In the genomic region with DNA sequence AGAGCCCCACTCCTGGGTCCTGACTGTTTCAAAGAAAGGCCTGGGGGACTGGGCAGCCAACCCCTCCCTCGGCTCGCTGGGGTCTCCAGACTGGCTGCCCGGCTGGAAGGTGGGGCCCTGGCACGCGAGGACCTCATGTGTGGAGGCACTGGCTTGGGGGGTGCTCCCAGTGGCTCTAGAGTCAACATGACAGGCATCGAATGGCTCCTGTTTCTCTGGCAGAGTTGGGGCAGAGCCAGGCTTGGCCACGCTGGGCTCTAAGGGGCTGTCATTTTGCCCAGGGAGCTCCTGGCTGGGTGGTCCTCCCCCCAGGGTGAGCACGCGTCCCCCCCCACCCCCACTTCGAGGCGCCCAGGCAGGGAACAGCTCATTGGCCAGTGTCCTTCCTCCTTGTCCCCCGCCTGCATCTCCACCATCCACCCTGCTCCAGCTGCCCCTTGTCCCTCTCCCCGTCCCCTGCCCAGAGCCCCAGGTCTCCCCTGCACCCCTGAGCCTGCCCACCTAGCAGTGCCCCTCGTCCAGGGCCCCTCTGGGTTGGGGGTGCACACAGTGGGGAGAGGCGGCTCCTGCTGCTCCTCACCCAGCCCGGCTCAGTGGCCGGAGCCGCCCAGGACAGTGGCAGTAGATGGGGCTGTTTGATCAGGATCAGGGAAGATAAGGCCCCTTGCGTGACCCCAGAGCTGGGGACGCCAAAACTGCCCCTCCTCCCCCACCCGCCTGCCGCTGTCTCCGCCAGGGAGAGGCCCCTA, we compare ENCODE assay signal across 1 cellular context.
TF ChIP-seq lines count a peak whose summit lies in the region.

No MANE protein-coding gene starts in this region.

TF ChIP-seq in HepG2, 621 proteins besides CTCF, POLR2A, EP300 and RAD21 (continued from another document and continues in another):
- TF ChIP-seq, protein P1, sequence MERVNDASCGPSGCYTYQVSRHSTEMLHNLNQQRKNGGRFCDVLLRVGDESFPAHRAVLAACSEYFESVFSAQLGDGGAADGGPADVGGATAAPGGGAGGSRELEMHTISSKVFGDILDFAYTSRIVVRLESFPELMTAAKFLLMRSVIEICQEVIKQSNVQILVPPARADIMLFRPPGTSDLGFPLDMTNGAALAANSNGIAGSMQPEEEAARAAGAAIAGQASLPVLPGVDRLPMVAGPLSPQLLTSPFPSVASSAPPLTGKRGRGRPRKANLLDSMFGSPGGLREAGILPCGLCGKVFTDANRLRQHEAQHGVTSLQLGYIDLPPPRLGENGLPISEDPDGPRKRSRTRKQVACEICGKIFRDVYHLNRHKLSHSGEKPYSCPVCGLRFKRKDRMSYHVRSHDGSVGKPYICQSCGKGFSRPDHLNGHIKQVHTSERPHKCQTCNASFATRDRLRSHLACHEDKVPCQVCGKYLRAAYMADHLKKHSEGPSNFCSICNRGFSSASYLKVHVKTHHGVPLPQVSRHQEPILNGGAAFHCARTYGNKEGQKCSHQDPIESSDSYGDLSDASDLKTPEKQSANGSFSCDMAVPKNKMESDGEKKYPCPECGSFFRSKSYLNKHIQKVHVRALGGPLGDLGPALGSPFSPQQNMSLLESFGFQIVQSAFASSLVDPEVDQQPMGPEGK (CRISPR knock-in tag; IDR thresholded peaks at IDR 0.05), result peak; percentile 46; the same call in 1 of the 2 replicates
- TF ChIP-seq ZNF138 (CRISPR knock-in tag; IDR thresholded peaks at IDR 0.05; ENCODE audit: low read depth) (no peak), SALL2 (CRISPR knock-in tag; IDR thresholded peaks at IDR 0.05) (no peak), ZSCAN21 (CRISPR knock-in tag; IDR thresholded peaks at IDR 0.05; ENCODE audit: borderline replicate concordance) (no peak), ZNF768 (CRISPR knock-in tag; IDR thresholded peaks at IDR 0.05) (no peak), ISX (CRISPR knock-in tag; conservative IDR thresholded peaks at IDR 0.05) (no peak), RXRB (CRISPR knock-in tag; IDR thresholded peaks at IDR 0.05; ENCODE audit: borderline replicate concordance) (peak; percentile 80), NR2F6 (IDR thresholded peaks at IDR 0.05) (peak; percentile 33; the same call in 1 of the 2 replicates), NR2F6 (CRISPR knock-in tag; IDR thresholded peaks at IDR 0.05) (peak; percentile 67; the same call in 1 of the 2 replicates), KLF12 (CRISPR knock-in tag; IDR thresholded peaks at IDR 0.05; ENCODE audit: borderline replicate concordance) (no peak), ZNF124 (CRISPR knock-in tag; IDR thresholded peaks at IDR 0.05) (no peak), KLF16 (CRISPR knock-in tag; IDR thresholded peaks at IDR 0.05) (no peak; a peak in 1 of 4 replicates), NKX3-1 (CRISPR knock-in tag; IDR thresholded peaks at IDR 0.05) (no peak), ZNF34 (CRISPR knock-in tag; IDR thresholded peaks at IDR 0.05; ENCODE audit: borderline replicate concordance) (no peak), DNMT3B (CRISPR knock-in tag; conservative IDR thresholded peaks at IDR 0.05) (no peak), HMG20A (CRISPR knock-in tag; IDR thresholded peaks at IDR 0.05; ENCODE audit: borderline replicate concordance) (no peak), ADNP (CRISPR knock-in tag; IDR thresholded peaks at IDR 0.05) (no peak), LCORL (IDR thresholded peaks at IDR 0.05) (no peak), LCORL (CRISPR knock-in tag; IDR thresholded peaks at IDR 0.05) (no peak; the same call in 1 of the 2 replicates), ZFAT (CRISPR knock-in tag; conservative IDR thresholded peaks at IDR 0.05) (no peak), TAF15 (IDR thresholded peaks at IDR 0.05; ENCODE audit: low read depth, low read length, poor library complexity, severe bottlenecking) (peak; percentile 20), SMAD1 (CRISPR knock-in tag; IDR thresholded peaks at IDR 0.05; ENCODE audit: borderline replicate concordance, low read depth) (no peak), SPEN (CRISPR knock-in tag; IDR thresholded peaks at IDR 0.05; ENCODE audit: low read depth) (no peak)
- TF ChIP-seq, protein P2, sequence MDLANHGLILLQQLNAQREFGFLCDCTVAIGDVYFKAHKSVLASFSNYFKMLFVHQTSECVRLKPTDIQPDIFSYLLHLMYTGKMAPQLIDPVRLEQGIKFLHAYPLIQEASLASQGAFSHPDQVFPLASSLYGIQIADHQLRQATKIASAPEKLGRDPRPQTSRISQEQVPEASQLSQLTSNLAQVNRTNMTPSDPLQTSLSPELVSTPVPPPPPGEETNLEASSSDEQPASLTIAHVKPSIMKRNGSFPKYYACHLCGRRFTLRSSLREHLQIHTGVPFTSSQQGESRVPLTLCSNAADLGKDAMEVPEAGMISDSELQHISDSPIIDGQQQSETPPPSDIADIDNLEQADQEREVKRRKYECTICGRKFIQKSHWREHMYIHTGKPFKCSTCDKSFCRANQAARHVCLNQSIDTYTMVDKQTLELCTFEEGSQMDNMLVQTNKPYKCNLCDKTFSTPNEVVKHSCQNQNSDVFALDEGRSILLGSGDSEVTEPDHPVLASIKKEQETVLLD (CRISPR knock-in tag; IDR thresholded peaks at IDR 0.05; ENCODE audit: low read depth), result no peak
- TF ChIP-seq, protein P3, sequence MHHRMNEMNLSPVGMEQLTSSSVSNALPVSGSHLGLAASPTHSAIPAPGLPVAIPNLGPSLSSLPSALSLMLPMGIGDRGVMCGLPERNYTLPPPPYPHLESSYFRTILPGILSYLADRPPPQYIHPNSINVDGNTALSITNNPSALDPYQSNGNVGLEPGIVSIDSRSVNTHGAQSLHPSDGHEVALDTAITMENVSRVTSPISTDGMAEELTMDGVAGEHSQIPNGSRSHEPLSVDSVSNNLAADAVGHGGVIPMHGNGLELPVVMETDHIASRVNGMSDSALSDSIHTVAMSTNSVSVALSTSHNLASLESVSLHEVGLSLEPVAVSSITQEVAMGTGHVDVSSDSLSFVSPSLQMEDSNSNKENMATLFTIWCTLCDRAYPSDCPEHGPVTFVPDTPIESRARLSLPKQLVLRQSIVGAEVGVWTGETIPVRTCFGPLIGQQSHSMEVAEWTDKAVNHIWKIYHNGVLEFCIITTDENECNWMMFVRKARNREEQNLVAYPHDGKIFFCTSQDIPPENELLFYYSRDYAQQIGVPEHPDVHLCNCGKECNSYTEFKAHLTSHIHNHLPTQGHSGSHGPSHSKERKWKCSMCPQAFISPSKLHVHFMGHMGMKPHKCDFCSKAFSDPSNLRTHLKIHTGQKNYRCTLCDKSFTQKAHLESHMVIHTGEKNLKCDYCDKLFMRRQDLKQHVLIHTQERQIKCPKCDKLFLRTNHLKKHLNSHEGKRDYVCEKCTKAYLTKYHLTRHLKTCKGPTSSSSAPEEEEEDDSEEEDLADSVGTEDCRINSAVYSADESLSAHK (CRISPR knock-in tag; IDR thresholded peaks at IDR 0.05; ENCODE audit: borderline replicate concordance), result no peak
- TF ChIP-seq, protein P4, sequence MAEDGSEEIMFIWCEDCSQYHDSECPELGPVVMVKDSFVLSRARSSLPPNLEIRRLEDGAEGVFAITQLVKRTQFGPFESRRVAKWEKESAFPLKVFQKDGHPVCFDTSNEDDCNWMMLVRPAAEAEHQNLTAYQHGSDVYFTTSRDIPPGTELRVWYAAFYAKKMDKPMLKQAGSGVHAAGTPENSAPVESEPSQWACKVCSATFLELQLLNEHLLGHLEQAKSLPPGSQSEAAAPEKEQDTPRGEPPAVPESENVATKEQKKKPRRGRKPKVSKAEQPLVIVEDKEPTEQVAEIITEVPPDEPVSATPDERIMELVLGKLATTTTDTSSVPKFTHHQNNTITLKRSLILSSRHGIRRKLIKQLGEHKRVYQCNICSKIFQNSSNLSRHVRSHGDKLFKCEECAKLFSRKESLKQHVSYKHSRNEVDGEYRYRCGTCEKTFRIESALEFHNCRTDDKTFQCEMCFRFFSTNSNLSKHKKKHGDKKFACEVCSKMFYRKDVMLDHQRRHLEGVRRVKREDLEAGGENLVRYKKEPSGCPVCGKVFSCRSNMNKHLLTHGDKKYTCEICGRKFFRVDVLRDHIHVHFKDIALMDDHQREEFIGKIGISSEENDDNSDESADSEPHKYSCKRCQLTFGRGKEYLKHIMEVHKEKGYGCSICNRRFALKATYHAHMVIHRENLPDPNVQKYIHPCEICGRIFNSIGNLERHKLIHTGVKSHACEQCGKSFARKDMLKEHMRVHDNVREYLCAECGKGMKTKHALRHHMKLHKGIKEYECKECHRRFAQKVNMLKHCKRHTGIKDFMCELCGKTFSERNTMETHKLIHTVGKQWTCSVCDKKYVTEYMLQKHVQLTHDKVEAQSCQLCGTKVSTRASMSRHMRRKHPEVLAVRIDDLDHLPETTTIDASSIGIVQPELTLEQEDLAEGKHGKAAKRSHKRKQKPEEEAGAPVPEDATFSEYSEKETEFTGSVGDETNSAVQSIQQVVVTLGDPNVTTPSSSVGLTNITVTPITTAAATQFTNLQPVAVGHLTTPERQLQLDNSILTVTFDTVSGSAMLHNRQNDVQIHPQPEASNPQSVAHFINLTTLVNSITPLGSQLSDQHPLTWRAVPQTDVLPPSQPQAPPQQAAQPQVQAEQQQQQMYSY (CRISPR knock-in tag; IDR thresholded peaks at IDR 0.05), result no peak
- TF ChIP-seq, protein P5, sequence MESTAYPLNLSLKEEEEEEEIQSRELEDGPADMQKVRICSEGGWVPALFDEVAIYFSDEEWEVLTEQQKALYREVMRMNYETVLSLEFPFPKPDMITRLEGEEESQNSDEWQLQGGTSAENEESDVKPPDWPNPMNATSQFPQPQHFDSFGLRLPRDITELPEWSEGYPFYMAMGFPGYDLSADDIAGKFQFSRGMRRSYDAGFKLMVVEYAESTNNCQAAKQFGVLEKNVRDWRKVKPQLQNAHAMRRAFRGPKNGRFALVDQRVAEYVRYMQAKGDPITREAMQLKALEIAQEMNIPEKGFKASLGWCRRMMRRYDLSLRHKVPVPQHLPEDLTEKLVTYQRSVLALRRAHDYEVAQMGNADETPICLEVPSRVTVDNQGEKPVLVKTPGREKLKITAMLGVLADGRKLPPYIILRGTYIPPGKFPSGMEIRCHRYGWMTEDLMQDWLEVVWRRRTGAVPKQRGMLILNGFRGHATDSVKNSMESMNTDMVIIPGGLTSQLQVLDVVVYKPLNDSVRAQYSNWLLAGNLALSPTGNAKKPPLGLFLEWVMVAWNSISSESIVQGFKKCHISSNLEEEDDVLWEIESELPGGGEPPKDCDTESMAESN (CRISPR knock-in tag; conservative IDR thresholded peaks at IDR 0.05), result no peak
- TF ChIP-seq, protein P6, sequence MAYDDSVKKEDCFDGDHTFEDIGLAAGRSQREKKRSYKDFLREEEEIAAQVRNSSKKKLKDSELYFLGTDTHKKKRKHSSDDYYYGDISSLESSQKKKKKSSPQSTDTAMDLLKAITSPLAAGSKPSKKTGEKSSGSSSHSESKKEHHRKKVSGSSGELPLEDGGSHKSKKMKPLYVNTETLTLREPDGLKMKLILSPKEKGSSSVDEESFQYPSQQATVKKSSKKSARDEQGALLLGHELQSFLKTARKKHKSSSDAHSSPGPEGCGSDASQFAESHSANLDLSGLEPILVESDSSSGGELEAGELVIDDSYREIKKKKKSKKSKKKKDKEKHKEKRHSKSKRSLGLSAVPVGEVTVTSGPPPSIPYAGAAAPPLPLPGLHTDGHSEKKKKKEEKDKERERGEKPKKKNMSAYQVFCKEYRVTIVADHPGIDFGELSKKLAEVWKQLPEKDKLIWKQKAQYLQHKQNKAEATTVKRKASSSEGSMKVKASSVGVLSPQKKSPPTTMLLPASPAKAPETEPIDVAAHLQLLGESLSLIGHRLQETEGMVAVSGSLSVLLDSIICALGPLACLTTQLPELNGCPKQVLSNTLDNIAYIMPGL (CRISPR knock-in tag; IDR thresholded peaks at IDR 0.05; ENCODE audit: borderline replicate concordance in 1 of 2, low read depth in 1 of 2), result no peak
- TF ChIP-seq, protein P7, sequence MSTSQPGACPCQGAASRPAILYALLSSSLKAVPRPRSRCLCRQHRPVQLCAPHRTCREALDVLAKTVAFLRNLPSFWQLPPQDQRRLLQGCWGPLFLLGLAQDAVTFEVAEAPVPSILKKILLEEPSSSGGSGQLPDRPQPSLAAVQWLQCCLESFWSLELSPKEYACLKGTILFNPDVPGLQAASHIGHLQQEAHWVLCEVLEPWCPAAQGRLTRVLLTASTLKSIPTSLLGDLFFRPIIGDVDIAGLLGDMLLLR (CRISPR knock-in tag; IDR thresholded peaks at IDR 0.05), result no peak
- TF ChIP-seq, protein P8, sequence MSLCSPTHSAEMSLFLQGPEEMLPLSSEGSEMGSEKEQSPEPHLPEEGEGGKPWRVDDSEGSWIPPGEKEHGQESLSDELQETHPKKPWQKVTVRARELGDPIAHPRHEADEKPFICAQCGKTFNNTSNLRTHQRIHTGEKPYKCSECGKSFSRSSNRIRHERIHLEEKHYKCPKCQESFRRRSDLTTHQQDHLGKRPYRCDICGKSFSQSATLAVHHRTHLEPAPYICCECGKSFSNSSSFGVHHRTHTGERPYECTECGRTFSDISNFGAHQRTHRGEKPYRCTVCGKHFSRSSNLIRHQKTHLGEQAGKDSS (CRISPR knock-in tag; IDR thresholded peaks at IDR 0.05; ENCODE audit: borderline replicate concordance, low read depth), result no peak
- TF ChIP-seq, protein P9, sequence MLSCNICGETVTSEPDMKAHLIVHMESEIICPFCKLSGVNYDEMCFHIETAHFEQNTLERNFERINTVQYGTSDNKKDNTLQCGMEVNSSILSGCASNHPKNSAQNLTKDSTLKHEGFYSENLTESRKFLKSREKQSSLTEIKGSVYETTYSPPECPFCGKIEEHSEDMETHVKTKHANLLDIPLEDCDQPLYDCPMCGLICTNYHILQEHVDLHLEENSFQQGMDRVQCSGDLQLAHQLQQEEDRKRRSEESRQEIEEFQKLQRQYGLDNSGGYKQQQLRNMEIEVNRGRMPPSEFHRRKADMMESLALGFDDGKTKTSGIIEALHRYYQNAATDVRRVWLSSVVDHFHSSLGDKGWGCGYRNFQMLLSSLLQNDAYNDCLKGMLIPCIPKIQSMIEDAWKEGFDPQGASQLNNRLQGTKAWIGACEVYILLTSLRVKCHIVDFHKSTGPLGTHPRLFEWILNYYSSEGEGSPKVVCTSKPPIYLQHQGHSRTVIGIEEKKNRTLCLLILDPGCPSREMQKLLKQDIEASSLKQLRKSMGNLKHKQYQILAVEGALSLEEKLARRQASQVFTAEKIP (CRISPR knock-in tag; IDR thresholded peaks at IDR 0.05; ENCODE audit: borderline replicate concordance), result no peak
